In the genomic region with DNA sequence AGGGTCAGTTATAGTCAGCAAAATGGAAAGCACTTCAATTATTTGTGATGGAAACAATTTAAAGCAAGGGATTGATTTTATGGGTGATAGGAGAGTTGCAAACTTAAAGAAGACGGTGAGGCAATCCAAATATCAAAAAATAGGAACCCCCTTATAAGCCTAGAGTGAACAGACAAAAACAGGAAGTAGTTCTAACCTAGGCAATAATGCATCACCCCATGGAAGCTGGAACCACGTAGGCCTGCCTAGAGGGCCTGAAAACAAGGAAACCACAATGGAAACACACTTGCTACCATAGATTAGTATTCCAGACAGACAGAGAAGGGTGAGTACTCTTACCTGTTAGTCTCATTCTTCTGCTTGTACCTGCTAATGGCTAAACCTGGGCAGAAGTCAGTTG, we compare ENCODE assay signal across 25 cellular contexts.
"Had no signal": no experiment of that assay in that cellular context is flagged by ENCODE, and none has a peak within 500 bp of the region (broad histone marks: within the 10 kb centered on the region; RNA-seq: fewer than 3 reads in every experiment).

No MANE protein-coding gene starts in this region.

- H3K9me3 ChIP-seq: esophagus squamous epithelium, gastrocnemius medialis, sigmoid colon, thoracic aorta had no signal

- H3K27ac ChIP-seq: coronary artery, esophagus squamous epithelium, gastrocnemius medialis, left ventricle myocardium inferior, sigmoid colon, thoracic aorta, upper lobe of left lung, VCaP had no signal

- H3K4me1 ChIP-seq: esophagus squamous epithelium, gastrocnemius medialis, left ventricle myocardium inferior, sigmoid colon, upper lobe of left lung had no signal

- DNase-seq: activated CD4-positive, alpha-beta memory T cell treated with anti-CD3 and anti-CD28 coated beads, Interleukin-2, amount 10 ng/mL, durations not matched to agents 7 days and 5 days; activated CD4-positive, alpha-beta T cell treated with anti-CD3 and anti-CD28 coated beads, Interleukin-2, amount 10 ng/mL, durations not matched to agents 24 days and 14 days; activated CD8-positive, alpha-beta memory T cell treated with anti-CD3 and anti-CD28 coated beads, Interleukin-2, amount 10 ng/mL, durations not matched to agents 7 days and 5 days; activated gamma-delta T cell; activated naive CD4-positive, alpha-beta T cell treated with anti-CD3 and anti-CD28 coated beads, Interleukin-2, amount 50 U/mL, for 16 hours; activated naive CD8-positive, alpha-beta T cell treated with anti-CD3 and anti-CD28 coated beads, Interleukin-2, amount 50 U/mL, for 24 hours; activated T-cell treated with anti-CD3 and anti-CD28 coated beads for 4 hours; cerebellar nuclear complex; endodermal cell; esophagus squamous epithelium; gastrocnemius medialis; hypothalamus; left ventricle myocardium inferior; natural killer cell; sigmoid colon; stimulated activated CD4-positive, alpha-beta T cell treated with anti-CD3 and anti-CD28 coated beads, Interleukin-15, amount 100 ng/mL, for 24 hours; stimulated activated CD4-positive, alpha-beta T cell treated with anti-CD3 and anti-CD28 coated beads, Interleukin-2, amount 100 ng/mL, for 48 hours; stimulated activated CD8-positive, alpha-beta memory T cell treated with anti-CD3 and anti-CD28 coated beads, Interleukin-4, amount 100 ng/mL, for 48 hours; stimulated activated naive B cell treated with anti-CD40 and anti-IgM and Interleukin-4, amounts not matched to agents 10 μg/mL and 1 μg/mL and 100 μg/mL, for 72 hours; upper lobe of left lung had no signal

- ATAC-seq: activated CD4-positive, CD25-positive, alpha-beta regulatory T cell treated with anti-CD3 and anti-CD28 coated beads, Interleukin-2, amount 50 U/mL, for 24 hours; activated CD8-positive, alpha-beta memory T cell treated with anti-CD3 and anti-CD28 coated beads, Interleukin-2, amount 10 ng/mL, durations not matched to agents 7 days and 5 days; activated naive CD8-positive, alpha-beta T cell treated with anti-CD3 and anti-CD28 coated beads, Interleukin-2, amount 50 U/mL, for 24 hours; gastrocnemius medialis; natural killer cell; stimulated activated naive B cell treated with anti-CD40 and anti-IgM and Interleukin-4, amounts not matched to agents 10 μg/mL and 1 μg/mL and 100 μg/mL, for 72 hours had no signal

- H3K36me3 ChIP-seq: esophagus squamous epithelium, gastrocnemius medialis, left ventricle myocardium inferior, sigmoid colon, thoracic aorta, upper lobe of left lung had no signal

- H3K4me3 ChIP-seq: coronary artery, esophagus squamous epithelium, gastrocnemius medialis, left ventricle myocardium inferior, sigmoid colon, smooth muscle cell, thoracic aorta, upper lobe of left lung had no signal

- H3K4me2 ChIP-seq: smooth muscle cell had no signal

- H3K27me3 ChIP-seq: esophagus squamous epithelium, gastrocnemius medialis, sigmoid colon, upper lobe of left lung had no signal
